Comparison of ENCODE assay signal across 25 cellular contexts in genomic region chr1:211296396-211296795, GRCh38. TPM values are rescaled to one million over a fixed set of nuclear protein-coding genes. Genes with fewer than 3 reads are reported as not detected.
DNase-seq lines count a peak whose midpoint lies in the region; ATAC-seq lines count a peak whose summit lies in the region.
"Had no signal": no experiment of that assay in that cellular context is flagged by ENCODE, and none has a peak within 500 bp of the region (broad histone marks: within the 10 kb centered on the region; RNA-seq: fewer than 3 reads in every experiment).

No MANE protein-coding gene starts in this region.

- H3K36me3 Mint-ChIP-seq in activated CD4-positive, alpha-beta T cell treated with anti-CD3 and anti-CD28 coated beads for 36 hours (ENCODE audit: low read depth) = peaks cover 44% of the 10 kb centered on the region
- H3K36me3 Mint-ChIP-seq in activated CD4-positive, alpha-beta T cell treated with anti-CD3 and anti-CD28 coated beads, Interleukin-2, amount 10 ng/mL, durations not matched to agents 7 days and 5 days (ENCODE audit: low read depth) = peaks cover 50% of the 10 kb centered on the region
- H3K36me3 Mint-ChIP-seq in activated T-cell treated with anti-CD3 and anti-CD28 coated beads, Interleukin-2, amount 50 U/mL, for 72 hours (ENCODE audit: insufficient read depth in 2 of 2) = peaks cover 15 to 31% of the 10 kb centered on the region in 2 donors
- peaks cover 22% of the 10 kb centered on the region for H3K36me3 Mint-ChIP-seq in activated naive CD8-positive, alpha-beta T cell

- H3K27me3 Mint-ChIP-seq in activated CD4-positive, alpha-beta T cell treated with anti-CD3 and anti-CD28 coated beads for 36 hours = no peaks in the 10 kb centered on the region
- H3K27me3 Mint-ChIP-seq in activated CD4-positive, alpha-beta T cell treated with anti-CD3 and anti-CD28 coated beads, Interleukin-2, amount 10 ng/mL, durations not matched to agents 7 days and 5 days = no peaks in the 10 kb centered on the region
- no peaks in the 10 kb centered on the region for H3K27me3 Mint-ChIP-seq in activated T-cell treated with anti-CD3 and anti-CD28 coated beads, Interleukin-2, amount 50 U/mL, for 72 hours (ENCODE audit: low read depth)
- no peaks in the 10 kb centered on the region for H3K27me3 Mint-ChIP-seq in activated naive CD8-positive, alpha-beta T cell
- H3K27me3 Mint-ChIP-seq in stimulated activated naive CD8-positive, alpha-beta T cell treated with anti-CD3 and anti-CD28 coated beads, Interleukin-15, amount 100 ng/mL, for 72 hours = no peaks in the 10 kb centered on the region
- H3K27me3 Mint-ChIP-seq: CD8-positive, alpha-beta memory T cell had no signal

- peak; percentile 68 for ATAC-seq in activated CD4-positive, alpha-beta T cell treated with anti-CD3 and anti-CD28 coated beads for 36 hours
- ATAC-seq in activated T-cell treated with anti-CD3 and anti-CD28 coated beads, Interleukin-2, amount 50 U/mL, for 72 hours (replicated peaks in 1 of 2) = peak; percentile 50 to 69
- ATAC-seq in stimulated activated naive CD8-positive, alpha-beta T cell treated with anti-CD3 and anti-CD28 coated beads, Interleukin-15, amount 100 ng/mL, for 72 hours = peak; percentile 68
- ATAC-seq: Right ventricle myocardium inferior had no signal

- H3K27ac Mint-ChIP-seq in activated CD4-positive, alpha-beta T cell treated with anti-CD3 and anti-CD28 coated beads for 36 hours = no peak overlapping the region
- no peak overlapping the region for H3K27ac Mint-ChIP-seq in activated CD4-positive, alpha-beta T cell treated with anti-CD3 and anti-CD28 coated beads, Interleukin-2, amount 10 ng/mL, durations not matched to agents 7 days and 5 days
- H3K27ac Mint-ChIP-seq in activated T-cell treated with anti-CD3 and anti-CD28 coated beads, Interleukin-2, amount 50 U/mL, for 72 hours = peak overlapping the region; percentile 88
- peak overlapping the region; percentile 88 for H3K27ac Mint-ChIP-seq in activated naive CD8-positive, alpha-beta T cell
- H3K27ac Mint-ChIP-seq in stimulated activated naive CD8-positive, alpha-beta T cell treated with anti-CD3 and anti-CD28 coated beads, Interleukin-15, amount 100 ng/mL, for 72 hours = no peak overlapping the region
- H3K27ac Mint-ChIP-seq: CD14-positive monocyte had no signal

- CTCF ChIA-PET in activated CD4-positive, alpha-beta T cell treated with anti-CD3 and anti-CD28 coated beads for 36 hours (lab: Charles Lee) = interaction anchor here (0.5 to 1.4 kb wide), 8 partner anchors 9 to 217 kb away, joined by 3 to 5 read pairs (median 3); no protein-coding TSS in a partner anchor
- CTCF ChIA-PET in activated CD4-positive, alpha-beta T cell treated with anti-CD3 and anti-CD28 coated beads, Interleukin-2, amount 10 ng/mL, durations not matched to agents 7 days and 5 days (lab: Charles Lee) = no interaction called here

- intact Hi-C loops in activated CD4-positive, alpha-beta T cell treated with anti-CD3 and anti-CD28 coated beads for 36 hours (cut with DNase I, micrococcal nuclease) = no loop called here

- no peaks in the 10 kb centered on the region for H3K9me3 Mint-ChIP-seq in activated CD4-positive, alpha-beta T cell treated with anti-CD3 and anti-CD28 coated beads for 36 hours (ENCODE audit: low read depth)
- no peaks in the 10 kb centered on the region for H3K9me3 Mint-ChIP-seq in activated CD4-positive, alpha-beta T cell treated with anti-CD3 and anti-CD28 coated beads, Interleukin-2, amount 10 ng/mL, durations not matched to agents 7 days and 5 days
- H3K9me3 Mint-ChIP-seq in activated T-cell treated with anti-CD3 and anti-CD28 coated beads, Interleukin-2, amount 50 U/mL, for 72 hours = no peaks in the 10 kb centered on the region
- H3K9me3 Mint-ChIP-seq in activated naive CD8-positive, alpha-beta T cell (ENCODE audit: low read depth) = no peaks in the 10 kb centered on the region
- no peaks in the 10 kb centered on the region for H3K9me3 Mint-ChIP-seq in stimulated activated naive CD8-positive, alpha-beta T cell treated with anti-CD3 and anti-CD28 coated beads, Interleukin-15, amount 100 ng/mL, for 72 hours
- H3K9me3 Mint-ChIP-seq: CD14-positive monocyte; CD8-positive, alpha-beta memory T cell had no signal

- DNase-seq in activated CD4-positive, alpha-beta T cell treated with anti-CD3 and anti-CD28 coated beads for 36 hours = no peak
- DNase-seq in activated CD4-positive, alpha-beta T cell treated with anti-CD3 and anti-CD28 coated beads, Interleukin-2, amount 10 ng/mL, durations not matched to agents 7 days and 5 days = no peak
- DNase-seq in activated T-cell treated with anti-CD3 and anti-CD28 coated beads, Interleukin-2, amount 50 U/mL, for 72 hours = no peak
- no peak for DNase-seq in activated T-cell treated with anti-CD3 and anti-CD28 coated beads for 4 hours
- no peak for DNase-seq in stimulated activated naive CD8-positive, alpha-beta T cell treated with anti-CD3 and anti-CD28 coated beads, Interleukin-15, amount 100 ng/mL, for 72 hours
- no peak for DNase-seq in stimulated activated CD8-positive, alpha-beta memory T cell treated with anti-CD3 and anti-CD28 coated beads, Interleukin-4, amount 100 ng/mL, for 48 hours
- no peak for DNase-seq in stimulated activated CD4-positive, alpha-beta T cell treated with anti-CD3 and anti-CD28 coated beads, Interleukin-4, amount 100 ng/mL, for 4 hours
- DNase-seq: ACHN; BE2C; CD8-positive, alpha-beta memory T cell; DMS153; DND-41; HCEC 1CT; IMR-90; KG1; MG63; NCI-H1417; NCI-H1694; NCI-H2029 treated with DMSO at 0.1 percent for 48 hours; NCI-H446 treated with DMSO at 0.1 percent for 48 hours; NCI-H82; PC-9 had no signal

- H3K4me1 Mint-ChIP-seq in activated CD4-positive, alpha-beta T cell treated with anti-CD3 and anti-CD28 coated beads for 36 hours = peaks cover 32% of the 10 kb centered on the region
- peaks cover 2% of the 10 kb centered on the region for H3K4me1 Mint-ChIP-seq in activated CD4-positive, alpha-beta T cell treated with anti-CD3 and anti-CD28 coated beads, Interleukin-2, amount 10 ng/mL, durations not matched to agents 7 days and 5 days
- H3K4me1 Mint-ChIP-seq in activated T-cell treated with anti-CD3 and anti-CD28 coated beads, Interleukin-2, amount 50 U/mL, for 72 hours (ENCODE audit: low read depth) = peaks cover 32% of the 10 kb centered on the region
- H3K4me1 Mint-ChIP-seq in activated naive CD8-positive, alpha-beta T cell (ENCODE audit: low read depth) = peaks cover 27% of the 10 kb centered on the region
- H3K4me1 Mint-ChIP-seq in stimulated activated naive CD8-positive, alpha-beta T cell treated with anti-CD3 and anti-CD28 coated beads, Interleukin-15, amount 100 ng/mL, for 72 hours = peaks cover 34% of the 10 kb centered on the region
- H3K4me1 Mint-ChIP-seq: CD14-positive monocyte had no signal

- POLR2A ChIA-PET in activated CD4-positive, alpha-beta T cell treated with anti-CD3 and anti-CD28 coated beads for 36 hours (lab: Charles Lee) = interaction anchor here (0.6 kb wide), 1 partner anchor 115 kb away, joined by 3 read pairs; no protein-coding TSS in a partner anchor
- POLR2A ChIA-PET in activated CD4-positive, alpha-beta T cell treated with anti-CD3 and anti-CD28 coated beads, Interleukin-2, amount 10 ng/mL, durations not matched to agents 7 days and 5 days (lab: Charles Lee) = no interaction called here

- no peak overlapping the region for H3K4me3 Mint-ChIP-seq in activated CD4-positive, alpha-beta T cell treated with anti-CD3 and anti-CD28 coated beads for 36 hours
- H3K4me3 Mint-ChIP-seq in activated CD4-positive, alpha-beta T cell treated with anti-CD3 and anti-CD28 coated beads, Interleukin-2, amount 10 ng/mL, durations not matched to agents 7 days and 5 days = no peak overlapping the region
- H3K4me3 Mint-ChIP-seq in activated T-cell treated with anti-CD3 and anti-CD28 coated beads, Interleukin-2, amount 50 U/mL, for 72 hours = peak overlapping the region in 1 of 2 donors; percentile 61
- H3K4me3 Mint-ChIP-seq in activated naive CD8-positive, alpha-beta T cell = peak overlapping the region; percentile 36
- peak overlapping the region in 1 of 2 donors; percentile 31 for H3K4me3 Mint-ChIP-seq in stimulated activated naive CD8-positive, alpha-beta T cell treated with anti-CD3 and anti-CD28 coated beads, Interleukin-15, amount 100 ng/mL, for 72 hours
- H3K4me3 Mint-ChIP-seq: CD14-positive monocyte; CD8-positive, alpha-beta memory T cell had no signal

RNA-seq across cellular contexts. Expression of gene TRAF5, which starts 30.2 kb away (rescaled TPM):
- 10 to 100 TPM; 28.0 to 32.2 TPM for total RNA-seq in activated CD4-positive, alpha-beta T cell treated with anti-CD3 and anti-CD28 coated beads for 36 hours
- total RNA-seq in activated CD4-positive, alpha-beta T cell treated with anti-CD3 and anti-CD28 coated beads, Interleukin-2, amount 10 ng/mL, durations not matched to agents 7 days and 5 days = 10 to 100 TPM; 64.5 to 65.6 TPM
- 10 to 100 TPM; 28.8 to 38.6 TPM for total RNA-seq in activated T-cell treated with anti-CD3 and anti-CD28 coated beads, Interleukin-2, amount 50 U/mL, for 72 hours

RNA-seq across cellular contexts. Expression of gene RCOR3, which starts 37.2 kb away (rescaled TPM):
- 10 to 100 TPM; 31.0 to 33.4 TPM for total RNA-seq in activated CD4-positive, alpha-beta T cell treated with anti-CD3 and anti-CD28 coated beads for 36 hours
- total RNA-seq in activated CD4-positive, alpha-beta T cell treated with anti-CD3 and anti-CD28 coated beads, Interleukin-2, amount 10 ng/mL, durations not matched to agents 7 days and 5 days = 10 to 100 TPM; 47.0 to 56.0 TPM
- total RNA-seq in activated T-cell treated with anti-CD3 and anti-CD28 coated beads, Interleukin-2, amount 50 U/mL, for 72 hours = 10 to 100 TPM; 50.2 to 61.0 TPM

Comparison
In these comparisons a context has a peak if more than half of its experiments do, and no peak if none do; other contexts are left out.
1. H3K27ac Mint-ChIP-seq: peak in activated T-cell treated with anti-CD3 and anti-CD28 coated beads, Interleukin-2, amount 50 U/mL, for 72 hours (single experiment) and activated naive CD8-positive, alpha-beta T cell (single experiment); none in activated CD4-positive, alpha-beta T cell treated with anti-CD3 and anti-CD28 coated beads for 36 hours (single experiment), activated CD4-positive, alpha-beta T cell treated with anti-CD3 and anti-CD28 coated beads, Interleukin-2, amount 10 ng/mL, durations not matched to agents 7 days and 5 days (single experiment) and stimulated activated naive CD8-positive, alpha-beta T cell treated with anti-CD3 and anti-CD28 coated beads, Interleukin-15, amount 100 ng/mL, for 72 hours (0 of 2).
2. Peak in every context shown above with its lines, with median percentiles within 50 percentile points of each other: ATAC-seq.